In the genomic region with DNA sequence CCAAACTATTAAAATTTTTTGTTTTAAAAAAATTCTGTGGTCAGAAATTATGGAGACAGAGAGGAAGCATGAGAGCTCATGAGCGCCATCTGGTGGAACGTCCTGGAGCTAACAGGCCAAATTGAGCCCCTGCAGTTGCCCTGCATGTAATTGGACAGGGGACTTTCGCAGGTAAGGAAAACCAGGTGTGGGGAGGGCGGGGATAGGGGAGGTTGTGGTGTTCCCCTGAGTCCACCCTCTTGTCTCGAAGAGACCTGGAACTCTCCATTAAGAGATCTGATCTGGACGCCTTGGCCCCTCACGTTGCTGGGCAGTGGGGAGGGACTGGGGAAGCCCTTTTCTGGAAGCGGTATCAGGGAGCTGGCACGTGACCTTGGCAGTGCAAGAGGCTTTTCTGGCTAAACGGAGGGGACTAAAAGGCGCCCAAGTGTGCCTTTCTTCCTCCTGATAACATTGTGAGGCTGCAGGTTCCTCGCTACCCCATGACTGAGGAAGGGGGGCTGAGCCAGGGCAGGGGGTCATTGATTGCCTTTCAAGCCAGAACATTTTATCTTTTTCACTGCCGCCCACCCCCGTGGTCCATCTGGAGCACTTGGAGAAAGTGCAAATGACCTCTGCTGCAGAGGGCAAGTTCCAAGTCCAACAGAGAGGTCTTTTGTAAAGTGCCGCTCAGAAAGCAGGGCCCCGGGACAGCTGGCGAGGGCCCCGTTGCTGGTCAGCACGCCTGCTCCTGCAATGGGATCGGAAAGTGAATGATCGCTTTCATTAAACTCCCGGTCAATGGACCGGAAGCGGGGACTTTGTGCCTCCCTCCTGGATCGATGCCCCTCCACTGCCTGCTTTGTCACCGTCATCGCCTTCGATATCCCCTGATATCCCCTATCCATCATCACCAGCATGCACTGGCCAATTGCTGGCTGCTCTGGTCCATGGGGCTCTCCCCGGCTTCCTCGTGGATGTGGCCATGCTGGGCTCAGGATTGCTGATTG, we compare ENCODE assay signal across 8 cellular contexts. TPM values are rescaled to one million over a fixed set of nuclear protein-coding genes. Genes with fewer than 3 reads are reported as not detected.
A peak's percentile ranks its signal among the peaks of the same experiment; 100 is the strongest.
DNase-seq lines count a peak whose midpoint lies in the region; ATAC-seq and TF ChIP-seq lines count a peak whose summit lies in the region.
"Had no signal": no experiment of that assay in that cellular context is flagged by ENCODE, and none has a peak within 500 bp of the region (broad histone marks: within the 10 kb centered on the region; RNA-seq: fewer than 3 reads in every experiment).

No MANE protein-coding gene starts in this region.

- no peaks in the 10 kb centered on the region for H3K4me1 ChIP-seq in colonic mucosa

- no peaks in the 10 kb centered on the region for H3K36me3 ChIP-seq in colonic mucosa

- DNase-seq in NCI-H1417 treated with DMSO at 0.1 percent for 48 hours (lab: John Stamatoyannopoulos, UW) (peak; percentile 5), colonic mucosa (peak; percentile 65), kidney tubule cell (ENCODE audit: low spot score) (peak; percentile 53)
- peak; percentile 20 for DNase-seq in activated CD4-positive, alpha-beta T cell treated with anti-CD3 and anti-CD28 coated beads for 1 hour
- DNase-seq in stimulated activated CD4-positive, alpha-beta T cell treated with anti-CD3 and anti-CD28 coated beads, TNF-alpha, amount 100 ng/mL, for 4 hours (ENCODE audit: low read depth in 3 of 3): peak; percentile 5 to 31 (median 31)

- H3K9ac ChIP-seq in colonic mucosa (ENCODE audit: low read depth in 2 of 2, low read length in 2 of 2): no peak overlapping the region

- intact Hi-C loops in colonic mucosa (cut with DNase I): loop anchor here (2.0 kb wide), 1 partner anchor 479 kb away; no protein-coding TSS in a partner anchor

- no peaks in the 10 kb centered on the region for H3K9me3 ChIP-seq in colonic mucosa

- TF ChIP-seq CTCF in GM12873 (IDR thresholded peaks at IDR 0.05; ENCODE audit: insufficient read depth, low read depth, low read length, missing control alignments) (peak; percentile 78), colonic mucosa (IDR thresholded peaks at IDR 0.05) (peak; percentile 77)

- no peak overlapping the region for H3K4me3 ChIP-seq in colonic mucosa

- no peak for ATAC-seq in GM18867 (IDR thresholded peaks at IDR 0.05; ENCODE audit: unreplicated experiment)

- no peak overlapping the region for H3K27ac ChIP-seq in colonic mucosa

- no peaks in the 10 kb centered on the region for H3K27me3 ChIP-seq in colonic mucosa

RNA-seq across cellular contexts. Expression of a gene that starts 18.4 kb away (rescaled TPM):
- not detected for total RNA-seq in colonic mucosa
- total RNA-seq: mononuclear cell had no signal

RNA-seq across cellular contexts. Expression of a gene that starts 23.2 kb away (rescaled TPM):
- total RNA-seq in colonic mucosa: under 1 TPM; 0.20 to 0.77 TPM
- total RNA-seq: mononuclear cell had no signal

RNA-seq across cellular contexts. Expression of a gene that starts 33.6 kb away (rescaled TPM):
- not detected for total RNA-seq in colonic mucosa
- total RNA-seq: mononuclear cell had no signal

RNA-seq across cellular contexts. Expression of a gene that starts 58.8 kb away (rescaled TPM):
- 10 to 100 TPM in 1 of 2 donors, 1 to 10 TPM in 1; 5.3 to 31.1 TPM for total RNA-seq in colonic mucosa
- total RNA-seq: mononuclear cell had no signal

Comparison
In these comparisons a context has a peak if more than half of its experiments do, and no peak if none do; other contexts are left out.
1. DNase-seq: peak in every context shown above with its lines; median percentile 65 in colonic mucosa; 53 in kidney tubule cell; 31 in stimulated activated CD4-positive, alpha-beta T cell treated with anti-CD3 and anti-CD28 coated beads, TNF-alpha, amount 100 ng/mL, for 4 hours; 20 in activated CD4-positive, alpha-beta T cell treated with anti-CD3 and anti-CD28 coated beads for 1 hour; 5 in NCI-H1417 treated with DMSO at 0.1 percent for 48 hours.